In the genomic region with DNA sequence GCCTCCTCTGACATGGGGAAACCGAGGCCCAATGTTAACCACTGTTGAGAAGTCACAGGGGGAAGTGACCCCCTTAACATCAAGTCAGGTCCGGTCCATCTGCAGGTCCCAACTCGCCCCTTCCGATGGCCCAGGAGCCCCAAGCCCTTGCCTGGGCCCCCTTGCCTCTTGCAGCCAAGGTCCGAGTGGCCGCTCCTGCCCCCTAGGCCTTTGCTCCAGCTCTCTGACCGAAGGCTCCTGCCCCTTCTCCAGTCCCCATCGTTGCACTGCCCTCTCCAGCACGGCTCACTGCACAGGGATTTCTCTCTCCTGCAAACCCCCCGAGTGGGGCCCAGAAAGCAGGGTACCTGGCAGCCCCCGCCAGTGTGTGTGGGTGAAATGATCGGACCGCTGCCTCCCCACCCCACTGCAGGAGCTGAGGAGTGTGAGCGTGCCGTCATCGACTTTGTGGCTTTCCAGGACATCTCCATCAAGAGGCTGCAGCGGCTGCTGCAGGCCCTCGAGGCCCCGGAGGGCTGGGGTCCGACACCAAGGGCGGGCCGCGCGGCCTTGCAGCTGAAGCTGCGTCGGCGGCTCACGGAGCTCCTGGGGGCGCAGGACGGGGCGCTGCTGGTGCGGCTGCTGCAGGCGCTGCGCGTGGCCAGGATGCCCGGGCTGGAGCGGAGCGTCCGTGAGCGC, we compare ENCODE assay signal across 8 cellular contexts. TPM values are rescaled to one million over a fixed set of nuclear protein-coding genes. Genes with fewer than 3 reads are reported as not detected.
DNase-seq lines count a peak whose midpoint lies in the region; ATAC-seq, FAIRE-seq and TF ChIP-seq lines count a peak whose summit lies in the region.
"Had no signal": no experiment of that assay in that cellular context is flagged by ENCODE, and none has a peak within 500 bp of the region (broad histone marks: within the 10 kb centered on the region; RNA-seq: fewer than 3 reads in every experiment).

No MANE protein-coding gene starts in this region.

- peaks cover 0 to 8% of the 10 kb centered on the region in 2 experiments; a peak in 1 of 4 replicates for H3K36me3 ChIP-seq in HCT116 (ENCODE audit: control insufficient read depth in 1 of 2, insufficient read depth in 2 of 2, low read length in 2 of 2)
- H3K36me3 ChIP-seq in skeletal muscle tissue (ENCODE audit: control insufficient read depth in 3 of 3, insufficient read depth in 3 of 3, low read length in 3 of 3) = peaks cover 9 to 20% (median 18%) of the 10 kb centered on the region in 3 donors
- no peaks in the 10 kb centered on the region for H3K36me3 ChIP-seq in hepatocyte (replicated peaks; ENCODE audit: insufficient read depth, low read depth)

- POLR2A ChIA-PET in HCT116 (lab: Charles Lee) = interaction anchor here (1.1 to 3.1 kb wide), 8 partner anchors 10 to 260 kb away, joined by 3 to 28 read pairs (median 7); a partner anchor contains a TSS

- FAIRE-seq in D721Med (lab: Jason Lieb, UNC) = no peak

- H3K4me3 ChIP-seq in HCT116 (replicated peaks in 1 of 2; ENCODE audit: low read depth in 1 of 2, low read length in 2 of 2) (peak overlapping the region; percentile 58 to 69), choroid plexus epithelial cell (ENCODE audit: low read depth, low read length) (peak overlapping the region; percentile 27), skeletal muscle tissue (ENCODE audit: low read length in 3 of 3) (no peak overlapping the region), hepatocyte (no peak overlapping the region)

- RAD21 ChIA-PET in HCT116 (lab: Charles Lee; ENCODE audit: low non-redundant PET in 1 of 2, low total read pairs in 2 of 2, uncharacterized antibody in 2 of 2, unreplicated experiment in 2 of 2) = interaction anchor here in 1 of 2 experiments (0.9 kb wide), 1 partner anchor 166 kb away, joined by 3 read pairs; no protein-coding TSS in a partner anchor

- WGBS in hepatocyte (ENCODE audit: low lambda C conversion rate, missing lambda C conversion rate) = 92% methylated on average over 40 of the region's 40 CpGs

- peaks cover 10% of the 10 kb centered on the region; the same call in 1 of the 2 replicates for H3K79me2 ChIP-seq in HCT116 (ENCODE audit: insufficient read depth, low read length)
- H3K79me2 ChIP-seq in hepatocyte = no peaks in the 10 kb centered on the region

- intact Hi-C loops in HCT116 (cut with micrococcal nuclease) = loop anchor here (2.0 to 5.0 kb wide), 5 partner anchors 15 to 259 kb away; a partner anchor contains a TSS

- H3K4me1 ChIP-seq in HCT116 (ENCODE audit: control insufficient read depth in 1 of 2, insufficient read depth in 2 of 2, low read length in 2 of 2) (peaks cover 35 to 78% of the 10 kb centered on the region in 2 experiments), skeletal muscle tissue (ENCODE audit: control insufficient read depth in 3 of 3, insufficient read depth in 3 of 3, low read length in 3 of 3) (peaks cover 29 to 45% (median 41%) of the 10 kb centered on the region in 3 donors), hepatocyte (ENCODE audit: insufficient read depth) (peaks cover 10% of the 10 kb centered on the region)

- BruUV-seq in HCT116 (replicated peaks; lab: Mats Ljungman, UMichigan) = no TSS peak

- H3K27ac ChIP-seq in HCT116 (ENCODE audit: low read depth, low read length) (peak overlapping the region; percentile 91), skeletal muscle tissue (ENCODE audit: low read depth, low read length) (peak overlapping the region; percentile 30), hepatocyte (no peak overlapping the region)

- TF ChIP-seq CTCF in HCT116 (IDR thresholded peaks at IDR 0.05 in 2 of 3, conservative IDR thresholded peaks at IDR 0.05 in 1 of 3; ENCODE audit: borderline replicate concordance in 1 of 3, insufficient read depth in 1 of 3, low read depth in 2 of 3, low read length in 2 of 3) (no peak), choroid plexus epithelial cell (conservative IDR thresholded peaks at IDR 0.05; ENCODE audit: low read depth, low read length) (no peak), D721Med (IDR thresholded peaks at IDR 0.05; ENCODE audit: insufficient read depth, missing control alignments) (no peak), hepatocyte (IDR thresholded peaks at IDR 0.05; ENCODE audit: poor library complexity) (no peak)

- no peak for ATAC-seq in HCT116

- H3K4me2 ChIP-seq in HCT116 (ENCODE audit: low read length) (peak overlapping the region; percentile 78), hepatocyte (no peak overlapping the region)

- no peak overlapping the region for H2AFZ ChIP-seq in HCT116 (ENCODE audit: low read depth, low read length, poor library complexity, severe bottlenecking)
- H2AFZ ChIP-seq in hepatocyte = no peak overlapping the region

- CTCF ChIA-PET in HCT116 (lab: Charles Lee) = interaction anchor here (1.2 to 1.6 kb wide), 3 partner anchors 10 to 160 kb away, joined by 3 to 6 read pairs (median 3); a partner anchor contains a TSS

- TF ChIP-seq RAD21 in HCT116 (IDR thresholded peaks at IDR 0.05; ENCODE audit: low read depth) = no peak

- H3K9me3 ChIP-seq in HCT116 (ENCODE audit: control insufficient read depth in 1 of 2, insufficient read depth in 1 of 2, low read depth in 1 of 2, low read length in 2 of 2) (no peaks in the 10 kb centered on the region), skeletal muscle tissue (ENCODE audit: control insufficient read depth in 3 of 3, low read length in 3 of 3) (no peaks in the 10 kb centered on the region), hepatocyte (ENCODE audit: low read depth) (no peaks in the 10 kb centered on the region)

- H4K20me1 ChIP-seq in HCT116 (ENCODE audit: insufficient read depth) (no peaks in the 10 kb centered on the region), hepatocyte (ENCODE audit: insufficient read depth, poor library complexity, severe bottlenecking) (no peaks in the 10 kb centered on the region)

- DNase-seq in HCT116 (ENCODE audit: low read depth, low spot score) (no peak), choroid plexus epithelial cell (ENCODE audit: low read depth) (no peak), D721Med (ENCODE audit: insufficient read length, low spot score) (no peak), hepatocyte (ENCODE audit: low spot score) (no peak), NOMO-1 treated with dmso at 0.1 percent for 144 hours (lab: John Stamatoyannopoulos, UW; ENCODE audit: unreplicated experiment) (no peak)
- DNase-seq: NCI-H1417 treated with DMSO at 0.1 percent for 48 hours, RPMI8226 had no signal

- H3K9ac ChIP-seq in HCT116 (ENCODE audit: low read length) (peak overlapping the region; percentile 71), skeletal muscle tissue (ENCODE audit: low read depth in 1 of 3, low read length in 3 of 3) (no peak overlapping the region)

- H3K9me2 ChIP-seq in HCT116 (ENCODE audit: insufficient read depth) = no peaks in the 10 kb centered on the region
- H3K9me2 ChIP-seq in hepatocyte (replicated peaks; ENCODE audit: insufficient read depth) = no peaks in the 10 kb centered on the region

- no peaks in the 10 kb centered on the region for H3K27me3 ChIP-seq in HCT116 (ENCODE audit: insufficient read depth, low read length)
- H3K27me3 ChIP-seq in skeletal muscle tissue (ENCODE audit: control insufficient read depth in 3 of 3, insufficient read depth in 3 of 3, low read length in 3 of 3) = no peaks in the 10 kb centered on the region
- no peaks in the 10 kb centered on the region for H3K27me3 ChIP-seq in hepatocyte

- TF ChIP-seq POLR2A in HCT116 (IDR thresholded peaks at IDR 0.05; ENCODE audit: borderline replicate concordance, extremely low read depth, insufficient read depth, insufficient read length) = no peak

TF ChIP-seq in HCT116, 20 proteins besides CTCF, POLR2A, EP300 and RAD21 (continues in another document):
- TF ChIP-seq YY1 (IDR thresholded peaks at IDR 0.05; ENCODE audit: extremely low read depth, insufficient replicate concordance, low read depth, low read length) = no peak
- TF ChIP-seq CBX3 (IDR thresholded peaks at IDR 0.05; ENCODE audit: low read depth) = no peak
- TF ChIP-seq ZNF274 (IDR thresholded peaks at IDR 0.05; ENCODE audit: low read depth, low read length) = no peak
- no peak; the same call in none of the 2 replicates for TF ChIP-seq POLR2AphosphoS5 (IDR thresholded peaks at IDR 0.05; ENCODE audit: low read depth, low read length)
- no peak for TF ChIP-seq ZFX (IDR thresholded peaks at IDR 0.05)
- no peak for TF ChIP-seq SIN3A (IDR thresholded peaks at IDR 0.05; ENCODE audit: low read depth)
- TF ChIP-seq, protein P1, sequence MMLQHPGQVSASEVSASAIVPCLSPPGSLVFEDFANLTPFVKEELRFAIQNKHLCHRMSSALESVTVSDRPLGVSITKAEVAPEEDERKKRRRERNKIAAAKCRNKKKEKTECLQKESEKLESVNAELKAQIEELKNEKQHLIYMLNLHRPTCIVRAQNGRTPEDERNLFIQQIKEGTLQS (IDR thresholded peaks at IDR 0.05) = no peak
- no peak for TF ChIP-seq ELF1 (IDR thresholded peaks at IDR 0.05; ENCODE audit: borderline replicate concordance, low read depth)
- TF ChIP-seq EGR1 (IDR thresholded peaks at IDR 0.05; ENCODE audit: low read depth) = no peak

RNA-seq across cellular contexts. Expression of a gene that starts 1.6 kb away (rescaled TPM):
- 147 TPM for total RNA-seq in HCT116 (2021; ENCODE audit: unreplicated experiment)
- 342 and 380 TPM in 2 replicates for polyA plus RNA-seq in HCT116 (2012)
- not detected for total RNA-seq in skeletal muscle tissue
- 0.97 and 3.3 TPM in 2 replicates for total RNA-seq in hepatocyte
- 4.2 and 5.1 TPM in 2 replicates for polyA plus RNA-seq in hepatocyte

RNA-seq across cellular contexts. Expression of a gene that starts 9.8 kb away (rescaled TPM):
- total RNA-seq in HCT116 (2021; ENCODE audit: unreplicated experiment) (53.7 TPM), skeletal muscle tissue (13.0 TPM), hepatocyte (24.0 and 31.5 TPM in 2 replicates)
- 36.3 and 39.8 TPM in 2 replicates for polyA plus RNA-seq in HCT116 (2012)
- polyA plus RNA-seq in hepatocyte = 38.0 and 50.0 TPM in 2 replicates

RNA-seq across cellular contexts. Expression of a gene that starts 9.8 kb away (rescaled TPM):
- 30.6 TPM for total RNA-seq in HCT116 (2021; ENCODE audit: unreplicated experiment)
- 18.5 and 21.0 TPM in 2 replicates for polyA plus RNA-seq in HCT116 (2012)
- total RNA-seq in skeletal muscle tissue = 6.8 TPM
- 18.6 and 21.5 TPM in 2 replicates for total RNA-seq in hepatocyte
- polyA plus RNA-seq in hepatocyte = 41.7 and 48.7 TPM in 2 replicates

RNA-seq across cellular contexts. Expression of a gene that starts 38.5 kb away (rescaled TPM):
- total RNA-seq in HCT116 (2021; ENCODE audit: unreplicated experiment) (27.4 TPM), skeletal muscle tissue (0.52 TPM), hepatocyte (6.6 and 11.7 TPM in 2 replicates)
- 20.3 and 24.1 TPM in 2 replicates for polyA plus RNA-seq in HCT116 (2012)
- 20.2 and 20.7 TPM in 2 replicates for polyA plus RNA-seq in hepatocyte

RNA-seq across cellular contexts. Expression of a gene that starts 39.9 kb away (rescaled TPM):
- total RNA-seq in HCT116 (2021; ENCODE audit: unreplicated experiment) = 58.0 TPM
- 24.9 and 26.1 TPM in 2 replicates for polyA plus RNA-seq in HCT116 (2012)
- 4.7 TPM for total RNA-seq in skeletal muscle tissue
- total RNA-seq in hepatocyte = 16.9 and 18.2 TPM in 2 replicates
- polyA plus RNA-seq in hepatocyte = 14.0 and 18.3 TPM in 2 replicates

Comparison
In these comparisons a context has a peak if more than half of its experiments do, and no peak if none do; other contexts are left out.
1. H3K4me3 ChIP-seq: peak in HCT116 (2 of 2) and choroid plexus epithelial cell (single experiment); none in skeletal muscle tissue (0 of 3) and hepatocyte (single experiment).
2. RNA of a gene that starts 1.6 kb away (total RNA-seq): 147 TPM in HCT116 (single experiment); 0.97 to 3.3 TPM in hepatocyte and not detected in skeletal muscle tissue (single experiment); every median in the first group is over 10 times any median in the second.